ENCODE assay signal across 4 cellular contexts in genomic region chr15:71830981-71831380, GRCh38.
"Had no signal": no experiment of that assay in that cellular context is flagged by ENCODE, and none has a peak within 500 bp of the region (broad histone marks: within the 10 kb centered on the region; RNA-seq: fewer than 3 reads in every experiment).

No MANE protein-coding gene starts in this region.

- H3K4me3 ChIP-seq: GM23338 had no signal

- ATAC-seq: GM23338 had no signal

- DNase-seq: H9, HCEC 1CT, IMR-90 had no signal
